In the genomic region with DNA sequence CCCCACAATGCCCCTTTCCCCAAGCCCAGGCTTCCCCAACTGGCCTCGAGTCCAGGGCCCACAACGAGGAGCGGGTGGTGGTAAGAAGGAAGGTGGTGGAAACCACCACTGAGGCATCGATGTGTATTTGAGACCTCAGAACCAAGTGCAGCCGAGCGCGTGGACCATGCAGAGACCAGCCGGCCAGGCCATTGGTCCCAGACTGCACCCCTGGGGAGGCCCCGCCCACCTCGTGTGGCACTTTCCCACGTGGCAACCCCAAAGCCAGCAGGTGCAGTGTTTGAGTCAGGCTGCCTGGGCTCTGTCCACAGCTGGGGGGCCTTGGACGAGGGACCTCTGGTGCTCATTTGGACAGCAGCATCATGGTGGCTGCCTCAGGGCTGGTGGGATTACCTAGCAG, we compare ENCODE assay signal across 15 cellular contexts. TPM values are rescaled to one million over a fixed set of nuclear protein-coding genes. Genes with fewer than 3 reads are reported as not detected.
DNase-seq lines count a peak whose midpoint lies in the region; ATAC-seq, FAIRE-seq and TF ChIP-seq lines count a peak whose summit lies in the region.
"Had no signal": no experiment of that assay in that cellular context is flagged by ENCODE, and none has a peak within 500 bp of the region (broad histone marks: within the 10 kb centered on the region; RNA-seq: fewer than 3 reads in every experiment).

No MANE protein-coding gene starts in this region.

- H3K36me3 Mint-ChIP-seq in activated CD8-positive, alpha-beta memory T cell treated with anti-CD3 and anti-CD28 coated beads, Interleukin-2, amount 10 ng/mL, durations not matched to agents 7 days and 5 days, result no peaks in the 10 kb centered on the region

- peaks cover 13% of the 10 kb centered on the region for H3K4me1 Mint-ChIP-seq in activated CD8-positive, alpha-beta memory T cell treated with anti-CD3 and anti-CD28 coated beads, Interleukin-2, amount 10 ng/mL, durations not matched to agents 7 days and 5 days

- no peak overlapping the region for H3K4me3 Mint-ChIP-seq in activated CD8-positive, alpha-beta memory T cell treated with anti-CD3 and anti-CD28 coated beads, Interleukin-2, amount 10 ng/mL, durations not matched to agents 7 days and 5 days
- H3K4me3 Mint-ChIP-seq: CD4-positive, alpha-beta T cell had no signal

- FAIRE-seq in K562 (lab: Jason Lieb, UNC), result no peak
- FAIRE-seq: H54 had no signal

- WGBS in K562 (ENCODE audit: insufficient coverage, low coverage, missing lambda C conversion rate), result 55% methylated on average over 11 of the region's 12 CpGs
- no CpG with 5 or more reads among the region's 12 CpGs for WGBS in neuronal stem cell (ENCODE audit: extremely low coverage in 2 of 2, insufficient read length in 2 of 2, insufficient replicate concordance in 1 of 2), 2 donors
- WGBS in esophagus squamous epithelium, 2 donors, result 84 to 86% methylated on average over 12 of the region's 12 CpGs

- no peak overlapping the region for H2BK120ac ChIP-seq in neuronal stem cell (ENCODE audit: low read depth, low read length)

- no peaks in the 10 kb centered on the region for H3K79me2 ChIP-seq in K562 (ENCODE audit: control insufficient read depth, insufficient read depth, low read length)

- no peak overlapping the region for H4K8ac ChIP-seq in neuronal stem cell (ENCODE audit: low read depth, low read length)

- H3K23ac ChIP-seq in neuronal stem cell (ENCODE audit: low read depth, low read length, poor library complexity), result peak overlapping the region; percentile 65

- no peaks in the 10 kb centered on the region for H4K20me1 ChIP-seq in K562 (replicated peaks; ENCODE audit: control insufficient read depth, insufficient read depth, low read length)

- CTCF ChIA-PET in activated CD8-positive, alpha-beta memory T cell treated with anti-CD3 and anti-CD28 coated beads, Interleukin-2, amount 10 ng/mL, durations not matched to agents 7 days and 5 days (lab: Charles Lee), result no interaction called here
- CTCF ChIA-PET in K562 (lab: Yijun Ruan, JAX; ENCODE audit: low intra/inter-chr PET ratio), result no interaction called here

- ATAC-seq in activated CD8-positive, alpha-beta memory T cell treated with anti-CD3 and anti-CD28 coated beads, Interleukin-2, amount 10 ng/mL, durations not matched to agents 7 days and 5 days, result no peak
- no peak for ATAC-seq in K562
- ATAC-seq in HG02884 (IDR thresholded peaks at IDR 0.05; ENCODE audit: unreplicated experiment), result no peak

- no peak overlapping the region for H3K4me2 ChIP-seq in K562 (ENCODE audit: insufficient read depth, low read length)
- H3K4me2 ChIP-seq in neuronal stem cell (ENCODE audit: insufficient read depth, low read length, poor library complexity, severe bottlenecking), result no peak overlapping the region

- H2AK5ac ChIP-seq in neuronal stem cell (ENCODE audit: low read depth, low read length), result peak overlapping the region; percentile 96

- no peak overlapping the region for H3K4me3 ChIP-seq in NB4 (ENCODE audit: low read depth, low read length)
- H3K4me3 ChIP-seq in K562, result no peak overlapping the region
- no peak overlapping the region for H3K4me3 ChIP-seq in neuronal stem cell (ENCODE audit: low read length in 2 of 2)
- H3K4me3 ChIP-seq in esophagus squamous epithelium, result no peak overlapping the region
- H3K4me3 ChIP-seq: GM23248 had no signal

- H2BK15ac ChIP-seq in neuronal stem cell (ENCODE audit: low read length), result peak overlapping the region; percentile 15

- peak overlapping the region; percentile 90 for H3K18ac ChIP-seq in neuronal stem cell (ENCODE audit: low read length)

- no peak overlapping the region for H4K91ac ChIP-seq in neuronal stem cell (ENCODE audit: low read depth, low read length, poor library complexity)

- H3K27me3 ChIP-seq in K562 (ENCODE audit: control insufficient read depth in 2 of 2, insufficient read depth in 2 of 2, low read length in 2 of 2), result no peaks in the 10 kb centered on the region
- H3K27me3 ChIP-seq in neuronal stem cell (ENCODE audit: control insufficient read depth in 3 of 3, insufficient read depth in 3 of 3, low read depth in 1 of 3, low read length in 3 of 3), result peaks cover 0 to 52% (median 7%) of the 10 kb centered on the region in 3 experiments
- peaks cover 0 to 35% (median 0%) of the 10 kb centered on the region in 4 donors for H3K27me3 ChIP-seq in esophagus squamous epithelium

- BruUV-seq in K562 (replicated peaks; lab: Mats Ljungman, UMichigan), result no TSS peak

- DNase-seq in activated CD8-positive, alpha-beta memory T cell treated with anti-CD3 and anti-CD28 coated beads, Interleukin-2, amount 10 ng/mL, durations not matched to agents 7 days and 5 days, result peak; percentile 40
- DNase-seq in activated CD8-positive, alpha-beta memory T cell treated with anti-CD3 and anti-CD28 coated beads, Interleukin-2, amount 50 U/mL, for 48 hours, result no peak
- DNase-seq in NB4 (ENCODE audit: low read depth) (peak; percentile 1), K562 (ENCODE audit: extremely low read depth in 1 of 4, low spot score in 3 of 4) (peak in 2 of 4 experiments; percentile 54 to 57), neuronal stem cell (ENCODE audit: low spot score) (no peak), esophagus squamous epithelium (lab: John Stamatoyannopoulos, UW) (no peak), MV-4-11 (lab: John Stamatoyannopoulos, UW) (no peak)
- DNase-seq: AML-193; C1 segment of cervical spinal cord; Calu3; CD4-positive, alpha-beta T cell; DMS 273 treated with DMSO at 0.1 percent for 48 hours; GM23248 had no signal

- no peak for TF ChIP-seq RAD21 in K562 (CRISPR knock-in tag; conservative IDR thresholded peaks at IDR 0.05 in 1 of 2, IDR thresholded peaks at IDR 0.05 in 1 of 2)

- H3K36me3 ChIP-seq in K562 (ENCODE audit: control insufficient read depth, insufficient read depth, low read length) (no peaks in the 10 kb centered on the region), neuronal stem cell (replicated peaks in 1 of 2; ENCODE audit: control insufficient read depth in 2 of 2, insufficient read depth in 2 of 2, low read length in 2 of 2) (no peaks in the 10 kb centered on the region), esophagus squamous epithelium (no peaks in the 10 kb centered on the region)

- no peak overlapping the region for H3K4ac ChIP-seq in neuronal stem cell (ENCODE audit: low read length)

- intact Hi-C loops in K562 (cut with micrococcal nuclease), result no loop called here
- intact Hi-C loops in esophagus squamous epithelium (cut with DNase I), result no loop called here

- in situ Hi-C loops in K562 (cut with MboI), result no loop called here

- peaks cover 2% of the 10 kb centered on the region for H3K79me1 ChIP-seq in neuronal stem cell (ENCODE audit: low read depth, low read length)

- no peak overlapping the region for H3K27ac Mint-ChIP-seq in activated CD8-positive, alpha-beta memory T cell treated with anti-CD3 and anti-CD28 coated beads, Interleukin-2, amount 10 ng/mL, durations not matched to agents 7 days and 5 days
- H3K27ac Mint-ChIP-seq: CD4-positive, alpha-beta T cell had no signal

- H3K27me3 Mint-ChIP-seq in activated CD8-positive, alpha-beta memory T cell treated with anti-CD3 and anti-CD28 coated beads, Interleukin-2, amount 10 ng/mL, durations not matched to agents 7 days and 5 days, result peaks cover 42% of the 10 kb centered on the region

- POLR2A ChIA-PET in K562 (lab: Yijun Ruan, JAX), result no interaction called here

- no peak for TF ChIP-seq POLR2A in NB4 (IDR thresholded peaks at IDR 0.05; ENCODE audit: extremely low read depth, insufficient read length)
- TF ChIP-seq POLR2A in K562 (conservative IDR thresholded peaks at IDR 0.05), result no peak
- TF ChIP-seq POLR2A in esophagus squamous epithelium (IDR thresholded peaks at IDR 0.05), result no peak

- H3K9me3 Mint-ChIP-seq in activated CD8-positive, alpha-beta memory T cell treated with anti-CD3 and anti-CD28 coated beads, Interleukin-2, amount 10 ng/mL, durations not matched to agents 7 days and 5 days (ENCODE audit: low read depth), result no peaks in the 10 kb centered on the region
- H3K9me3 Mint-ChIP-seq: CD4-positive, alpha-beta T cell had no signal

- no peak overlapping the region for H3K9ac ChIP-seq in K562 (ENCODE audit: insufficient read depth in 1 of 2, low read depth in 2 of 2, low read length in 2 of 2)
- no peak overlapping the region for H3K9ac ChIP-seq in neuronal stem cell (ENCODE audit: low read depth, low read length, poor library complexity)
- H3K9ac ChIP-seq: GM23248 had no signal

- H3K4me1 ChIP-seq in K562 (replicated peaks in 1 of 2; ENCODE audit: control insufficient read depth in 2 of 2, insufficient read depth in 2 of 2, low read length in 2 of 2), result peaks cover 20 to 45% of the 10 kb centered on the region in 2 experiments
- H3K4me1 ChIP-seq in neuronal stem cell (ENCODE audit: control insufficient read depth in 2 of 2, insufficient read depth in 1 of 2, low read depth in 1 of 2, low read length in 2 of 2), result peaks cover 7 to 12% of the 10 kb centered on the region in 2 donors
- peaks cover 24 to 47% (median 33%) of the 10 kb centered on the region in 3 donors for H3K4me1 ChIP-seq in esophagus squamous epithelium

- no peak overlapping the region for H2AFZ ChIP-seq in K562 (ENCODE audit: low read depth, low read length)
- H2AFZ ChIP-seq in neuronal stem cell (ENCODE audit: low read length), result no peak overlapping the region
- H2AFZ ChIP-seq: GM23248 had no signal

- H3K9me1 ChIP-seq in K562 (ENCODE audit: control insufficient read depth, insufficient read depth, low read length), result no peaks in the 10 kb centered on the region

- H2BK5ac ChIP-seq in neuronal stem cell (ENCODE audit: low read length), result peak overlapping the region; percentile 30

- no peak for TF ChIP-seq CTCF in NB4 (IDR thresholded peaks at IDR 0.05; ENCODE audit: low read depth, low read length)
- TF ChIP-seq CTCF in K562 (IDR thresholded peaks at IDR 0.05 in 2 of 3, conservative IDR thresholded peaks at IDR 0.05 in 1 of 3; ENCODE audit: insufficient read depth in 2 of 3, low read depth in 1 of 3, low read length in 3 of 3), result no peak
- TF ChIP-seq CTCF in esophagus squamous epithelium (IDR thresholded peaks at IDR 0.05), result no peak

- H3K9me3 ChIP-seq in K562 (replicated peaks; ENCODE audit: control insufficient read depth, insufficient read depth, low read depth, low read length) (no peaks in the 10 kb centered on the region), neuronal stem cell (replicated peaks in 1 of 2; ENCODE audit: control insufficient read depth in 2 of 2, insufficient read depth in 1 of 2, low read depth in 1 of 2, low read length in 2 of 2) (no peaks in the 10 kb centered on the region), esophagus squamous epithelium (no peaks in the 10 kb centered on the region)

- H3K27ac ChIP-seq in K562 (ENCODE audit: extremely low read depth, low read depth, low read length) (no peak overlapping the region), neuronal stem cell (replicated peaks; ENCODE audit: low read length) (no peak overlapping the region), esophagus squamous epithelium (no peak overlapping the region)
- H3K27ac ChIP-seq: GM23248 had no signal

- peak overlapping the region; percentile 56 for H3K14ac ChIP-seq in neuronal stem cell (ENCODE audit: low read length)

- H2BK12ac ChIP-seq in neuronal stem cell (ENCODE audit: low read length), result no peak overlapping the region

- no peak for TF ChIP-seq EP300 in K562 (IDR thresholded peaks at IDR 0.05; ENCODE audit: low read length)

RNA-seq across cellular contexts. Expression of a gene that starts 28.1 kb away (rescaled TPM):
- under 1 TPM; 0.23 to 0.64 TPM for total RNA-seq in activated CD8-positive, alpha-beta memory T cell treated with anti-CD3 and anti-CD28 coated beads, Interleukin-2, amount 10 ng/mL, durations not matched to agents 7 days and 5 days
- 32.5 and 87.9 TPM in 2 replicates for total RNA-seq in K562 (2011; cell fraction: chromatin; rRNA removed; ENCODE audit: low replicate concordance)
- total RNA-seq in K562 (2011; cell fraction: nucleolus; rRNA removed), result 48.6 and 57.5 TPM in 2 replicates
- total RNA-seq in K562 (2011; cell fraction: nucleoplasm; rRNA removed), result 39.0 and 40.6 TPM in 2 replicates
- total RNA-seq in K562 (2014; rRNA removed) (11.1 and 13.9 TPM in 2 replicates), K562 (2014; rRNA removed; fragmentation: Illumina TruSeq; extraction: Trizol) (2.1 and 2.6 TPM in 2 replicates), K562 (2015; rRNA removed; fragmentation: Illumina TruSeq; extraction: Trizol) (5.0 and 6.5 TPM in 2 replicates), K562 (2021) (20.8 and 26.9 TPM in 2 replicates), esophagus squamous epithelium (10 to 100 TPM in 1 of 4 donors, 1 to 10 TPM in 3; 3.8 to 10.6 (median 5.4) TPM)
- polyA plus RNA-seq in K562 (2011; rRNA removed) (4.4 and 11.8 TPM in 2 replicates), K562 (2014; fragmentation: Illumina TruSeq; extraction: Trizol) (5.5 and 6.8 TPM in 2 replicates), K562 (2014; fragmentation: Nextera tagmentation; extraction: Ambion mirVana) (under 1 TPM; 0.14 to 0.24 TPM), K562 (2014; rRNA removed) (17.2 and 23.3 TPM in 2 replicates)
- 8.6 and 8.8 TPM in 2 replicates for polyA plus RNA-seq in K562 (2011; cell fraction: cytosol; rRNA removed)
- 112 and 139 TPM in 2 replicates for polyA plus RNA-seq in K562 (2011; cell fraction: nucleus; rRNA removed)
- polyA plus RNA-seq in K562 (2012), result 14.4 and 22.5 TPM in 2 replicates
- 0.72 and 2.7 TPM in 2 replicates for polyA minus RNA-seq in K562 (2011; rRNA and poly(A)+ RNA removed)
- polyA minus RNA-seq in K562 (2011; cell fraction: cytosol; rRNA and poly(A)+ RNA removed), result 6.8 and 8.7 TPM in 2 replicates
- polyA minus RNA-seq in K562 (2011; cell fraction: nucleus; rRNA and poly(A)+ RNA removed), result 12.7 and 15.3 TPM in 2 replicates
- 15.9 TPM for polyA plus RNA-seq in neuronal stem cell (2013, experiment 1 of 2)
- 17.5 TPM for polyA plus RNA-seq in neuronal stem cell (2013, experiment 2 of 2)

Comparison
In these comparisons a context has a peak if more than half of its experiments do, and no peak if none do; other contexts are left out.
1. DNase-seq: peak in activated CD8-positive, alpha-beta memory T cell treated with anti-CD3 and anti-CD28 coated beads, Interleukin-2, amount 10 ng/mL, durations not matched to agents 7 days and 5 days (single experiment) and NB4 (single experiment); none in activated CD8-positive, alpha-beta memory T cell treated with anti-CD3 and anti-CD28 coated beads, Interleukin-2, amount 50 U/mL, for 48 hours (single experiment), neuronal stem cell (single experiment), esophagus squamous epithelium (single experiment) and MV-4-11 (single experiment).